ENCODE assay signal across 8 cellular contexts in genomic region chr19:34173145-34173956, GRCh38. TPM values are rescaled to one million over a fixed set of nuclear protein-coding genes. Genes with fewer than 3 reads are reported as not detected.
DNase-seq lines count a peak whose midpoint lies in the region; ATAC-seq and TF ChIP-seq lines count a peak whose summit lies in the region.

No MANE protein-coding gene starts in this region.

- peak overlapping the region; percentile 96 for H3K4me2 ChIP-seq in trophoblast cell (ENCODE audit: low read length)

- peak overlapping the region; percentile 99 for H3K9ac ChIP-seq in trophoblast cell (ENCODE audit: low read length)

- H2BK12ac ChIP-seq in trophoblast cell (ENCODE audit: low read length), result no peak overlapping the region

- no peaks in the 10 kb centered on the region for H3K27me3 ChIP-seq in heart left ventricle
- no peaks in the 10 kb centered on the region for H3K27me3 ChIP-seq in trophoblast cell (ENCODE audit: insufficient read depth, low read length)

- H3K4me1 Mint-ChIP-seq in activated naive CD4-positive, alpha-beta T cell treated with anti-CD3 and anti-CD28 coated beads, Interleukin-2, amount 50 U/mL, for 24 hours, result peaks cover 53% of the 10 kb centered on the region

- peaks cover 29% of the 10 kb centered on the region for H3K79me2 ChIP-seq in trophoblast cell (ENCODE audit: control insufficient read depth, insufficient read depth, low read length, poor library complexity)

- H3K23ac ChIP-seq in trophoblast cell (ENCODE audit: low read length), result no peak overlapping the region

- H4K12ac ChIP-seq in trophoblast cell (ENCODE audit: low read depth, low read length), result peak overlapping the region; percentile 100

- H3K4me3 Mint-ChIP-seq in activated naive CD4-positive, alpha-beta T cell treated with anti-CD3 and anti-CD28 coated beads, Interleukin-2, amount 50 U/mL, for 24 hours, result peak overlapping the region; percentile 91

- WGBS in heart left ventricle, 4 donors, result 2 to 3% (median 2%) methylated on average over 25 to 26 of the region's 26 CpGs
- no CpG with 5 or more reads among the region's 26 CpGs for WGBS in trophoblast cell (ENCODE audit: extremely low coverage, insufficient coverage, insufficient read length)

- peak overlapping the region; percentile 100 for H3K14ac ChIP-seq in trophoblast cell (ENCODE audit: low read length)

- ATAC-seq in heart left ventricle (peak in 2 of 4 donors; percentile 9 to 23), GM19463 (IDR thresholded peaks at IDR 0.05; ENCODE audit: unreplicated experiment) (no peak)

- peak overlapping the region; percentile 100 for H3K27ac Mint-ChIP-seq in activated naive CD4-positive, alpha-beta T cell treated with anti-CD3 and anti-CD28 coated beads, Interleukin-2, amount 50 U/mL, for 24 hours

- H2AK5ac ChIP-seq in trophoblast cell (ENCODE audit: low read length), result peak overlapping the region; percentile 23

- H3K27ac ChIP-seq in heart left ventricle, result peak overlapping the region; percentile 97 to 100 (median 98)
- H3K27ac ChIP-seq in trophoblast cell (ENCODE audit: low read depth, low read length), result peak overlapping the region; percentile 99

- H2BK120ac ChIP-seq in trophoblast cell (ENCODE audit: insufficient read depth, low read length, poor library complexity), result peak overlapping the region; percentile 99

- peak; percentile 38 for DNase-seq in 8988T
- no peak for DNase-seq in GM12864 (ENCODE audit: low read depth)
- DNase-seq in NCI-H510A treated with DMSO at 0.1 percent for 48 hours (lab: John Stamatoyannopoulos, UW), result peak; percentile 20
- DNase-seq in heart left ventricle, result peak in 4 of 5 donors; percentile 17 to 44 (median 34)
- DNase-seq in trophoblast cell, result peak; percentile 95 to 98
- no peak for DNase-seq in NCI-H524 treated with DMSO at 0.1 percent for 48 hours (lab: John Stamatoyannopoulos, UW)

- H3K4me1 ChIP-seq in heart left ventricle, result peaks cover 23 to 62% (median 53%) of the 10 kb centered on the region in 12 donors
- peaks cover 5 to 14% of the 10 kb centered on the region in 2 experiments for H3K4me1 ChIP-seq in trophoblast cell (ENCODE audit: control insufficient read depth in 1 of 2, insufficient read depth in 2 of 2, low read length in 2 of 2)

- H2BK5ac ChIP-seq in trophoblast cell (ENCODE audit: low read depth, low read length, poor library complexity), result peak overlapping the region; percentile 99

- H4K8ac ChIP-seq in trophoblast cell (ENCODE audit: low read depth, low read length), result peak overlapping the region; percentile 99

- peaks cover 0 to 16% (median 0%) of the 10 kb centered on the region in 9 donors for H3K36me3 ChIP-seq in heart left ventricle
- H3K36me3 ChIP-seq in trophoblast cell (ENCODE audit: control insufficient read depth in 1 of 2, insufficient read depth in 2 of 2, low read length in 2 of 2), result peaks cover 0 to 6% of the 10 kb centered on the region in 2 experiments

- TF ChIP-seq CTCF in GM12864 (IDR thresholded peaks at IDR 0.05; ENCODE audit: low read depth, low read length, missing control alignments) (no peak), heart left ventricle (IDR thresholded peaks at IDR 0.05) (no peak)

- intact Hi-C loops in heart left ventricle (cut with DNase I), result loop anchor here in 1 of 10 donors (5.0 kb wide), 1 partner anchor 996 kb away; no protein-coding TSS in a partner anchor

- peak overlapping the region; percentile 94 for H2AFZ ChIP-seq in trophoblast cell (ENCODE audit: insufficient read depth, low read length, poor library complexity)

- peaks cover 9% of the 10 kb centered on the region for H3K36me3 Mint-ChIP-seq in activated naive CD4-positive, alpha-beta T cell treated with anti-CD3 and anti-CD28 coated beads, Interleukin-2, amount 50 U/mL, for 24 hours

- TF ChIP-seq POLR2A in heart left ventricle (IDR thresholded peaks at IDR 0.05), result no peak

- H3K27me3 Mint-ChIP-seq in activated naive CD4-positive, alpha-beta T cell treated with anti-CD3 and anti-CD28 coated beads, Interleukin-2, amount 50 U/mL, for 24 hours, result no peaks in the 10 kb centered on the region

- H3K4me3 ChIP-seq in GM12864 (ENCODE audit: low read depth, low read length) (peak overlapping the region; percentile 98), heart left ventricle (peak overlapping the region; percentile 78 to 99 (median 93)), trophoblast cell (ENCODE audit: low read depth, low read length) (peak overlapping the region; percentile 100)

- peak overlapping the region; percentile 100 for H3K18ac ChIP-seq in trophoblast cell (ENCODE audit: low read length)

- no peaks in the 10 kb centered on the region for H3K9me3 Mint-ChIP-seq in activated naive CD4-positive, alpha-beta T cell treated with anti-CD3 and anti-CD28 coated beads, Interleukin-2, amount 50 U/mL, for 24 hours

- H3K79me1 ChIP-seq in trophoblast cell (ENCODE audit: low read length), result peaks cover 19% of the 10 kb centered on the region

- peak overlapping the region; percentile 100 for H3K4ac ChIP-seq in trophoblast cell (ENCODE audit: low read depth, low read length)

- H3K9me3 ChIP-seq in heart left ventricle (no peaks in the 10 kb centered on the region), trophoblast cell (ENCODE audit: insufficient read depth, low read depth, low read length) (peaks cover 2% of the 10 kb centered on the region)

- H4K91ac ChIP-seq in trophoblast cell (ENCODE audit: low read depth, low read length), result peak overlapping the region; percentile 100

RNA-seq across cellular contexts. Expression of gene LSM14A, which starts 1.0 kb away (rescaled TPM):
- total RNA-seq in heart left ventricle, result 10 to 100 TPM; 39.8 to 86.8 (median 70.5) TPM
- polyA plus RNA-seq in heart left ventricle, result 100 to 1,000 TPM in 1 of 2 donors, 10 to 100 TPM in 1; 34.6 to 109 TPM
- 122 and 128 TPM in 2 replicates for polyA plus RNA-seq in trophoblast cell (2013)

Comparison
In these comparisons a context has a peak if more than half of its experiments do, and no peak if none do; other contexts are left out.
1. DNase-seq: peak in 8988T (single experiment), NCI-H510A treated with DMSO at 0.1 percent for 48 hours (single experiment), heart left ventricle (4 of 5) and trophoblast cell (2 of 2); none in GM12864 (single experiment) and NCI-H524 treated with DMSO at 0.1 percent for 48 hours (single experiment).
2. Peak in every context shown above with its lines, with median percentiles within 50 percentile points of each other: H3K4me3 ChIP-seq.